Comparison of ENCODE assay signal across 20 cellular contexts in the genomic region with DNA sequence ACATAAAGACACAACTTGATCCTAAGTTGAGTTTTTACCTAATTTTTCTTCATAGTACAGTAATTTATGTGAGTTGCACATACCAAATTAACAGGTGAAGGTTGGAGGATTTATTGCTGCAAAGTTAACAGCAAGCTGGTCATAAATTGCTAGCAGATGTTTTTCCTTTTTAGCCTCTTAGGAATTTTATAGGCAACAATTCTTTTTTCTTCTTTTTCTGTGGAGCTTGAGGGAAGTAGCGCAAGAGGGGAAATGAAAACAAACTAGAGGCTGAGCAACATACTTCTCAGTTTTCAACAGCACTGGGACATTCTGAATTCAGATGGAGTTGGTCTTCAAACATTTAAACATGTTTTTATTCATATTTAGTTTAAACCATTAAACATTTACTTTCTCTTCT.
A peak's percentile ranks its signal among the peaks of the same experiment; 100 is the strongest.
DNase-seq lines count a peak whose midpoint lies in the region; ATAC-seq and TF ChIP-seq lines count a peak whose summit lies in the region.
"Had no signal": no experiment of that assay in that cellular context is flagged by ENCODE, and none has a peak within 500 bp of the region (broad histone marks: within the 10 kb centered on the region; RNA-seq: fewer than 3 reads in every experiment).

No MANE protein-coding gene starts in this region.

- H4K20me1 ChIP-seq in Karpas-422 (ENCODE audit: insufficient read depth, low read depth, low read length): no peaks in the 10 kb centered on the region

- DNase-seq in A673 (ENCODE audit: low spot score) (no peak), EH (ENCODE audit: low read depth) (peak; percentile 55), fibroblast of the conjunctiva (ENCODE audit: low read depth) (peak; percentile 14), Karpas-422 (no peak), NCI-H345 (lab: John Stamatoyannopoulos, UW) (no peak)
- no peak for DNase-seq in effector memory CD4-positive, alpha-beta T cell
- DNase-seq: amniotic stem cell, colonic mucosa, DMS79 treated with DMSO at 0.1 percent for 48 hours, KG1, NCI-H1436 treated with DMSO at 0.1 percent for 48 hours, NCI-H510A treated with DMSO at 0.1 percent for 48 hours, pancreas, small intestine had no signal

- H3K27me3 Mint-ChIP-seq in activated T-helper 17 cell treated with anti-CD3 and anti-CD28 coated beads, Interleukin-2, amount 50 U/mL, for 72 hours: no peaks in the 10 kb centered on the region

- TF ChIP-seq CTCF in A673 (conservative IDR thresholded peaks at IDR 0.05; ENCODE audit: low read depth, low read length): no peak

- no peaks in the 10 kb centered on the region for H3K79me2 ChIP-seq in Karpas-422 (ENCODE audit: low read length)

- no peak overlapping the region for H2AFZ ChIP-seq in Karpas-422 (ENCODE audit: low read length)

- peaks cover 97% of the 10 kb centered on the region for H3K36me3 Mint-ChIP-seq in activated T-helper 17 cell treated with anti-CD3 and anti-CD28 coated beads, Interleukin-2, amount 50 U/mL, for 72 hours (ENCODE audit: low read depth)

- CTCF ChIA-PET in A673 (lab: Charles Lee): interaction anchor here (1.0 kb wide), 1 partner anchor 130 kb away, joined by 4 read pairs; no protein-coding TSS in a partner anchor

- POLR2A ChIA-PET in A673 (lab: Charles Lee; ENCODE audit: low non-redundant PET): no interaction called here

- no peaks in the 10 kb centered on the region for H3K9me3 ChIP-seq in A673 (ENCODE audit: low read depth, low read length, poor library complexity, severe bottlenecking)
- no peaks in the 10 kb centered on the region for H3K9me3 ChIP-seq in Karpas-422 (ENCODE audit: low read length)
- no peaks in the 10 kb centered on the region for H3K9me3 ChIP-seq in effector memory CD4-positive, alpha-beta T cell (ENCODE audit: control insufficient read depth, low read length)
- H3K9me3 ChIP-seq: BLaER1, colonic mucosa, pancreas had no signal

- no peaks in the 10 kb centered on the region for H3K9me2 ChIP-seq in Karpas-422 (replicated peaks; ENCODE audit: insufficient read depth, low read length)

- BruUV-seq in A673 (replicated peaks; lab: Mats Ljungman, UMichigan): no TSS peak

- peaks cover 22% of the 10 kb centered on the region for H3K4me1 ChIP-seq in A673 (ENCODE audit: insufficient read depth, low read length, poor library complexity, severe bottlenecking)
- no peaks in the 10 kb centered on the region for H3K4me1 ChIP-seq in Karpas-422 (ENCODE audit: low read length)
- H3K4me1 ChIP-seq in effector memory CD4-positive, alpha-beta T cell (ENCODE audit: control insufficient read depth, insufficient read depth, low read length, poor library complexity, severe bottlenecking): peaks cover 9% of the 10 kb centered on the region
- H3K4me1 ChIP-seq: colonic mucosa, pancreas had no signal

- no peaks in the 10 kb centered on the region for H3K9me3 Mint-ChIP-seq in activated T-helper 17 cell treated with anti-CD3 and anti-CD28 coated beads, Interleukin-2, amount 50 U/mL, for 72 hours

- no peak overlapping the region for H3K4me3 Mint-ChIP-seq in activated T-helper 17 cell treated with anti-CD3 and anti-CD28 coated beads, Interleukin-2, amount 50 U/mL, for 72 hours

- no peak overlapping the region for H3K4me2 ChIP-seq in Karpas-422 (ENCODE audit: low read depth, low read length, poor library complexity, severe bottlenecking)
- H3K4me2 ChIP-seq: BLaER1 had no signal

- intact Hi-C loops in A673 (cut with micrococcal nuclease; ENCODE audit: unreplicated experiment): no loop called here

- peak overlapping the region; percentile 25 for H3K27ac Mint-ChIP-seq in activated T-helper 17 cell treated with anti-CD3 and anti-CD28 coated beads, Interleukin-2, amount 50 U/mL, for 72 hours

- peaks cover 23% of the 10 kb centered on the region for H3K4me1 Mint-ChIP-seq in activated T-helper 17 cell treated with anti-CD3 and anti-CD28 coated beads, Interleukin-2, amount 50 U/mL, for 72 hours

- peaks cover 15% of the 10 kb centered on the region for H3K36me3 ChIP-seq in A673 (ENCODE audit: insufficient read depth, low read length, poor library complexity, severe bottlenecking)
- peaks cover 23% of the 10 kb centered on the region for H3K36me3 ChIP-seq in Karpas-422 (ENCODE audit: insufficient read depth, low read length)
- peaks cover 84% of the 10 kb centered on the region for H3K36me3 ChIP-seq in effector memory CD4-positive, alpha-beta T cell (ENCODE audit: control insufficient read depth, insufficient read depth, low read length)
- H3K36me3 ChIP-seq: colonic mucosa had no signal

- H3K4me3 ChIP-seq in A673 (ENCODE audit: low read depth, low read length, poor library complexity, severe bottlenecking): no peak overlapping the region
- no peak overlapping the region for H3K4me3 ChIP-seq in Karpas-422 (ENCODE audit: low read length)
- H3K4me3 ChIP-seq in effector memory CD4-positive, alpha-beta T cell (ENCODE audit: insufficient read depth, low read depth, low read length, poor library complexity, severe bottlenecking): no peak overlapping the region
- H3K4me3 ChIP-seq: BLaER1, colonic mucosa, lung, pancreas had no signal

- H3K27ac ChIP-seq in A673 (ENCODE audit: low read depth, low read length, poor library complexity, severe bottlenecking): peak overlapping the region; percentile 46
- no peak overlapping the region for H3K27ac ChIP-seq in Karpas-422 (ENCODE audit: low read length)
- no peak overlapping the region for H3K27ac ChIP-seq in effector memory CD4-positive, alpha-beta T cell (ENCODE audit: insufficient read depth, low read length, poor library complexity, severe bottlenecking)
- H3K27ac ChIP-seq: colonic mucosa, pancreas had no signal

- no peak overlapping the region for H3K9ac ChIP-seq in Karpas-422 (ENCODE audit: low read length)
- H3K9ac ChIP-seq: BLaER1 had no signal

- H3K27me3 ChIP-seq in A673 (replicated peaks; ENCODE audit: insufficient read depth, low read depth, low read length, poor library complexity): no peaks in the 10 kb centered on the region
- H3K27me3 ChIP-seq in Karpas-422 (ENCODE audit: low read length): no peaks in the 10 kb centered on the region
- H3K27me3 ChIP-seq in effector memory CD4-positive, alpha-beta T cell (replicated peaks; ENCODE audit: control insufficient read depth, insufficient read depth, low read length, poor library complexity, severe bottlenecking): no peaks in the 10 kb centered on the region
- H3K27me3 ChIP-seq: BLaER1, colonic mucosa, pancreas had no signal

- no peak for ATAC-seq in activated T-helper 17 cell treated with anti-CD3 and anti-CD28 coated beads, Interleukin-2, amount 50 U/mL, for 72 hours (replicated peaks)
- ATAC-seq in GM21528 (IDR thresholded peaks at IDR 0.05; ENCODE audit: low FRiP score, unreplicated experiment): no peak
- ATAC-seq: HCT116, Panc1, pancreas had no signal

Comparison
In these comparisons a context has a peak if more than half of its experiments do, and no peak if none do; other contexts are left out.
1. DNase-seq: peak in EH (single experiment) and fibroblast of the conjunctiva (single experiment); none in A673 (single experiment), Karpas-422 (single experiment), effector memory CD4-positive, alpha-beta T cell (0 of 3) and NCI-H345 (single experiment).